In genomic region chr3:166110102-166110501, GRCh38 we compare ENCODE assay signal across 29 cellular contexts.
"Had no signal": no experiment of that assay in that cellular context is flagged by ENCODE, and none has a peak within 500 bp of the region (broad histone marks: within the 10 kb centered on the region; RNA-seq: fewer than 3 reads in every experiment).

No MANE protein-coding gene starts in this region.

- H3K36me3 Mint-ChIP-seq: activated naive CD4-positive, alpha-beta T cell treated with anti-CD3 and anti-CD28 coated beads, Interleukin-2, amount 10 ng/mL, durations not matched to agents 7 days and 5 days; activated naive CD8-positive, alpha-beta T cell treated with anti-CD3 and anti-CD28 coated beads, Interleukin-2, amount 10 ng/mL, durations not matched to agents 7 days and 5 days; mesothelial cell of epicardium; naive B cell; stimulated activated effector memory CD8-positive, alpha-beta T cell treated with anti-CD3 and anti-CD28 coated beads, Interleukin-12 subunit alpha, Interleukin-12 subunit beta, amount 100 ng/mL, for 72 hours; type B pancreatic cell had no signal

- H3K9me3 ChIP-seq: esophagus squamous epithelium, pancreas, prostate gland, sigmoid colon, uterus had no signal

- H3K27me3 Mint-ChIP-seq: activated CD4-positive, alpha-beta memory T cell treated with anti-CD3 and anti-CD28 coated beads, Interleukin-2, amount 10 ng/mL, durations not matched to agents 7 days and 5 days; activated CD4-positive, alpha-beta T cell treated with anti-CD3 and anti-CD28 coated beads, Interleukin-2, amount 10 ng/mL, durations not matched to agents 7 days and 5 days; activated naive CD4-positive, alpha-beta T cell treated with anti-CD3 and anti-CD28 coated beads, Interleukin-2, amount 10 ng/mL, durations not matched to agents 7 days and 5 days; activated naive CD8-positive, alpha-beta T cell treated with anti-CD3 and anti-CD28 coated beads, Interleukin-2, amount 10 ng/mL, durations not matched to agents 7 days and 5 days; activated T-cell treated with anti-CD3 and anti-CD28 coated beads, Interleukin-2, amount 50 U/mL, for 24 hours; naive B cell; stimulated activated naive CD8-positive, alpha-beta T cell treated with anti-CD3 and anti-CD28 coated beads, Interleukin-15, amount 100 ng/mL, for 72 hours; type B pancreatic cell had no signal

- H3K27ac Mint-ChIP-seq: activated CD4-positive, alpha-beta memory T cell treated with anti-CD3 and anti-CD28 coated beads, Interleukin-2, amount 10 ng/mL, durations not matched to agents 7 days and 5 days; activated CD4-positive, alpha-beta T cell treated with anti-CD3 and anti-CD28 coated beads, Interleukin-2, amount 10 ng/mL, durations not matched to agents 7 days and 5 days; activated naive CD4-positive, alpha-beta T cell treated with anti-CD3 and anti-CD28 coated beads, Interleukin-2, amount 10 ng/mL, durations not matched to agents 7 days and 5 days; activated naive CD8-positive, alpha-beta T cell treated with anti-CD3 and anti-CD28 coated beads, Interleukin-2, amount 10 ng/mL, durations not matched to agents 7 days and 5 days; activated T-cell treated with anti-CD3 and anti-CD28 coated beads, Interleukin-2, amount 50 U/mL, for 24 hours; mesothelial cell of epicardium; naive B cell; stimulated activated effector memory CD8-positive, alpha-beta T cell treated with anti-CD3 and anti-CD28 coated beads, Interleukin-12 subunit alpha, Interleukin-12 subunit beta, amount 100 ng/mL, for 72 hours; stimulated activated naive CD8-positive, alpha-beta T cell treated with anti-CD3 and anti-CD28 coated beads, Interleukin-15, amount 100 ng/mL, for 72 hours; type B pancreatic cell had no signal

- DNase-seq: activated CD4-positive, alpha-beta memory T cell treated with anti-CD3 and anti-CD28 coated beads, Interleukin-2, amount 10 ng/mL, durations not matched to agents 7 days and 5 days; activated CD4-positive, alpha-beta T cell treated with anti-CD3 and anti-CD28 coated beads for 1 hour; activated CD4-positive, alpha-beta T cell treated with anti-CD3 and anti-CD28 coated beads, Interleukin-2, amount 10 ng/mL, durations not matched to agents 7 days and 5 days; activated CD8-positive, alpha-beta memory T cell treated with anti-CD3 and anti-CD28 coated beads, Interleukin-2, amount 50 U/mL, for 48 hours; activated gamma-delta T cell; activated naive CD4-positive, alpha-beta T cell treated with anti-CD3 and anti-CD28 coated beads, Interleukin-2, amount 10 ng/mL, durations not matched to agents 7 days and 5 days; activated naive CD8-positive, alpha-beta T cell treated with anti-CD3 and anti-CD28 coated beads, Interleukin-2, amount 10 ng/mL, durations not matched to agents 7 days and 5 days; activated T-cell treated with anti-CD3 and anti-CD28 coated beads, Interleukin-2, amount 50 U/mL, for 24 hours; brain microvascular endothelial cell; central memory CD4-positive, alpha-beta T cell; esophagus squamous epithelium; left ventricle myocardium superior; naive B cell; pancreas; retina; sigmoid colon; small intestine; stimulated activated CD4-positive, alpha-beta T cell treated with anti-CD3 and anti-CD28 coated beads, Interleukin-4, amount 100 ng/mL, for 24 hours; stimulated activated naive CD8-positive, alpha-beta T cell treated with anti-CD3 and anti-CD28 coated beads, Interleukin-15, amount 100 ng/mL, for 72 hours; substantia nigra; uterus had no signal

- H3K4me3 ChIP-seq: esophagus squamous epithelium, pancreas, prostate gland, sigmoid colon, uterus had no signal

- H3K36me3 ChIP-seq: brain microvascular endothelial cell, esophagus squamous epithelium, pancreas, prostate gland, sigmoid colon, uterus had no signal

- H3K27ac ChIP-seq: brain microvascular endothelial cell, esophagus squamous epithelium, pancreas, prostate gland, sigmoid colon, uterus had no signal

- H3K4me1 Mint-ChIP-seq: activated CD4-positive, alpha-beta memory T cell treated with anti-CD3 and anti-CD28 coated beads, Interleukin-2, amount 10 ng/mL, durations not matched to agents 7 days and 5 days; activated CD4-positive, alpha-beta T cell treated with anti-CD3 and anti-CD28 coated beads, Interleukin-2, amount 10 ng/mL, durations not matched to agents 7 days and 5 days; activated naive CD4-positive, alpha-beta T cell treated with anti-CD3 and anti-CD28 coated beads, Interleukin-2, amount 10 ng/mL, durations not matched to agents 7 days and 5 days; activated naive CD8-positive, alpha-beta T cell treated with anti-CD3 and anti-CD28 coated beads, Interleukin-2, amount 10 ng/mL, durations not matched to agents 7 days and 5 days; mesothelial cell of epicardium; naive B cell; stimulated activated effector memory CD8-positive, alpha-beta T cell treated with anti-CD3 and anti-CD28 coated beads, Interleukin-12 subunit alpha, Interleukin-12 subunit beta, amount 100 ng/mL, for 72 hours; stimulated activated naive CD8-positive, alpha-beta T cell treated with anti-CD3 and anti-CD28 coated beads, Interleukin-15, amount 100 ng/mL, for 72 hours had no signal

- H3K4me3 Mint-ChIP-seq: activated CD4-positive, alpha-beta memory T cell treated with anti-CD3 and anti-CD28 coated beads, Interleukin-2, amount 10 ng/mL, durations not matched to agents 7 days and 5 days; activated CD4-positive, alpha-beta T cell treated with anti-CD3 and anti-CD28 coated beads, Interleukin-2, amount 10 ng/mL, durations not matched to agents 7 days and 5 days; activated naive CD4-positive, alpha-beta T cell treated with anti-CD3 and anti-CD28 coated beads, Interleukin-2, amount 10 ng/mL, durations not matched to agents 7 days and 5 days; activated naive CD8-positive, alpha-beta T cell treated with anti-CD3 and anti-CD28 coated beads, Interleukin-2, amount 10 ng/mL, durations not matched to agents 7 days and 5 days; activated T-cell treated with anti-CD3 and anti-CD28 coated beads, Interleukin-2, amount 50 U/mL, for 24 hours; mesothelial cell of epicardium; naive B cell; stimulated activated effector memory CD8-positive, alpha-beta T cell treated with anti-CD3 and anti-CD28 coated beads, Interleukin-12 subunit alpha, Interleukin-12 subunit beta, amount 100 ng/mL, for 72 hours; stimulated activated naive CD8-positive, alpha-beta T cell treated with anti-CD3 and anti-CD28 coated beads, Interleukin-15, amount 100 ng/mL, for 72 hours; type B pancreatic cell had no signal

- H3K9me3 Mint-ChIP-seq: activated naive CD4-positive, alpha-beta T cell treated with anti-CD3 and anti-CD28 coated beads, Interleukin-2, amount 10 ng/mL, durations not matched to agents 7 days and 5 days; mesothelial cell of epicardium; type B pancreatic cell had no signal

- FAIRE-seq: astrocyte, endothelial cell of umbilical vein, frontal cortex, islet of Langerhans, pancreas, small intestine had no signal

- ATAC-seq: left ventricle myocardium superior; pancreas; stimulated activated effector memory CD8-positive, alpha-beta T cell treated with anti-CD3 and anti-CD28 coated beads, Interleukin-12 subunit alpha, Interleukin-12 subunit beta, amount 100 ng/mL, for 72 hours; stimulated activated naive CD8-positive, alpha-beta T cell treated with anti-CD3 and anti-CD28 coated beads, Interleukin-15, amount 100 ng/mL, for 72 hours had no signal

- H3K4me1 ChIP-seq: pancreas, prostate gland, uterus had no signal

- H3K27me3 ChIP-seq: brain microvascular endothelial cell, esophagus squamous epithelium, pancreas, sigmoid colon, uterus had no signal
